31 cellular contexts compared by ENCODE assay signal in the genomic region with DNA sequence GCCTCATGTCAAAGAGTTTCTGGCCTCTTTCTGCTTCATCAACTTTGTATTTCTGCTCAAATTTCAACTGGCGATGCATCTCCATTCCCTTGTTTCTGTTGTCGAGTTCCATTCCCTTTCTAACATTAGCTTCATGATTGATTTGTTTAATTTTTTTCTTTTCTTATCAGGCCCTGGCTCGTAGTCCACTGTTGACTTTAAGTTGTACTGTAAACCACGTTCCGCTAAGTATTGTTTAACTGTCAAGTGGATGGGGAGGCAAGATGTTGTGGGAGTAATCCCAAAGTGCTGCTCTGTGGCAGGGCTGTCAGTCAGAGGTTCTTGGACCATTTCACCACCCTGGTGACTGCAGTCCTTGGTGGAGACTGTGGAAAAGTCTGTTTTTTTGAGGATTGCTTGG.
DNase-seq lines count a peak whose midpoint lies in the region; TF ChIP-seq lines count a peak whose summit lies in the region.
"Had no signal": no experiment of that assay in that cellular context is flagged by ENCODE, and none has a peak within 500 bp of the region (broad histone marks: within the 10 kb centered on the region; RNA-seq: fewer than 3 reads in every experiment).

No MANE protein-coding gene starts in this region.

- H3K27me3 Mint-ChIP-seq in brain: peaks cover 9% of the 10 kb centered on the region
- no peaks in the 10 kb centered on the region for H3K27me3 Mint-ChIP-seq in osteocyte (ENCODE audit: unreplicated experiment)
- H3K27me3 Mint-ChIP-seq: activated B cell treated with CpG ODN at 0.5 μM for 24 hours; central memory CD8-positive, alpha-beta T cell had no signal

- H3K4me1 Mint-ChIP-seq in brain: peaks cover 53% of the 10 kb centered on the region
- H3K4me1 Mint-ChIP-seq in osteocyte (ENCODE audit: unreplicated experiment): peaks cover 28% of the 10 kb centered on the region
- H3K4me1 Mint-ChIP-seq: activated B cell treated with CpG ODN at 0.5 μM for 24 hours; activated T-helper 17 cell treated with anti-CD3 and anti-CD28 coated beads, Interleukin-2, amount 50 U/mL, for 72 hours; central memory CD8-positive, alpha-beta T cell; immature natural killer cell; naive thymus-derived CD8-positive, alpha-beta T cell; stimulated activated naive CD8-positive, alpha-beta T cell treated with anti-CD3 and anti-CD28 coated beads, Interleukin-15, amount 100 ng/mL, for 72 hours had no signal

- no peaks in the 10 kb centered on the region for H3K36me3 Mint-ChIP-seq in brain
- no peaks in the 10 kb centered on the region for H3K36me3 Mint-ChIP-seq in osteocyte (ENCODE audit: unreplicated experiment)
- H3K36me3 Mint-ChIP-seq: activated CD4-positive, alpha-beta memory T cell treated with anti-CD3 and anti-CD28 coated beads for 36 hours; activated naive CD8-positive, alpha-beta T cell; CD8-positive, alpha-beta T cell; immature natural killer cell; mesothelial cell of epicardium; naive thymus-derived CD8-positive, alpha-beta T cell had no signal

- TF ChIP-seq CTCF in brain (conservative IDR thresholded peaks at IDR 0.05) (no peak), osteocyte (IDR thresholded peaks at IDR 0.05) (no peak)

- H3K9me3 ChIP-seq in mesodermal cell (ENCODE audit: control insufficient read depth, low read length): peaks cover 7% of the 10 kb centered on the region
- H3K9me3 ChIP-seq in HAP-1: no peaks in the 10 kb centered on the region
- H3K9me3 ChIP-seq: left ventricle myocardium inferior, thyroid gland had no signal

- H3K27me3 ChIP-seq in HAP-1 (ENCODE audit: low read depth): peaks cover 26% of the 10 kb centered on the region
- H3K27me3 ChIP-seq: foreskin keratinocyte, thyroid gland had no signal

- H3K36me3 ChIP-seq in mesodermal cell (ENCODE audit: control insufficient read depth, insufficient read depth, low read length) (no peaks in the 10 kb centered on the region), HAP-1 (replicated peaks) (no peaks in the 10 kb centered on the region)
- H3K36me3 ChIP-seq: left ventricle myocardium inferior, thyroid gland had no signal

- in situ Hi-C loops in Caki2 (cut with HindIII; ENCODE audit: low pct_unique_long_range_greater_than_20kb, low sequenced_read_pairs): no loop called here
- in situ Hi-C loops in HAP-1 (cut with MboI; ENCODE audit: low sequenced_read_pairs): no loop called here

- peak overlapping the region; percentile 77 for H3K27ac ChIP-seq in mesodermal cell (ENCODE audit: low read depth, low read length, severe bottlenecking)
- H3K27ac ChIP-seq: epithelial cell of prostate, foreskin keratinocyte, left ventricle myocardium inferior, thyroid gland had no signal

- peak overlapping the region in 4 of 5 experiments; percentile 48 to 90 (median 50) for H3K27ac Mint-ChIP-seq in brain
- no peak overlapping the region for H3K27ac Mint-ChIP-seq in osteocyte (ENCODE audit: unreplicated experiment)
- H3K27ac Mint-ChIP-seq: activated B cell treated with CpG ODN at 0.5 μM for 24 hours; activated CD4-positive, alpha-beta memory T cell treated with anti-CD3 and anti-CD28 coated beads for 36 hours; activated naive CD8-positive, alpha-beta T cell; activated T-helper 17 cell treated with anti-CD3 and anti-CD28 coated beads, Interleukin-2, amount 50 U/mL, for 72 hours; CD8-positive, alpha-beta T cell; GM23338; immature natural killer cell; mesothelial cell of epicardium; naive thymus-derived CD8-positive, alpha-beta T cell; stimulated activated naive CD8-positive, alpha-beta T cell treated with anti-CD3 and anti-CD28 coated beads, Interleukin-15, amount 100 ng/mL, for 72 hours had no signal

- DNase-seq in Caki2 (ENCODE audit: low read depth) (peak; percentile 23), HEK293T (ENCODE audit: extremely low spot score) (no peak), HAP-1 (ENCODE audit: low spot score in 2 of 2) (no peak), AG20443 (ENCODE audit: low spot score) (no peak), osteocyte (ENCODE audit: extremely low spot score, unreplicated experiment) (no peak)
- DNase-seq: activated B cell treated with CpG ODN at 0.5 μM for 24 hours; activated CD4-positive, alpha-beta memory T cell treated with anti-CD3 and anti-CD28 coated beads for 36 hours; activated CD8-positive, alpha-beta memory T cell treated with anti-CD3 and anti-CD28 coated beads, Interleukin-2, amount 50 U/mL, for 48 hours; aorta; CD8-positive, alpha-beta T cell; DND-41; foreskin keratinocyte; immature natural killer cell; left ventricle myocardium inferior; naive thymus-derived CD8-positive, alpha-beta T cell; NCI-H1694; NCI-H446; posterior cingulate gyrus; SHP77 treated with DMSO at 0.1 percent for 48 hours; stimulated activated CD4-positive, alpha-beta T cell treated with anti-CD3 and anti-CD28 coated beads, Interleukin-15, amount 100 ng/mL, for 24 hours; stimulated activated naive CD8-positive, alpha-beta T cell treated with anti-CD3 and anti-CD28 coated beads, Interleukin-15, amount 100 ng/mL, for 72 hours; T1000; thyroid gland had no signal

- no peak overlapping the region for H3K4me3 ChIP-seq in mesodermal cell (ENCODE audit: extremely low read depth, insufficient read depth, low read length, poor library complexity, severe bottlenecking)
- H3K4me3 ChIP-seq in HAP-1: no peak overlapping the region
- H3K4me3 ChIP-seq: GM23338, left ventricle myocardium inferior, thyroid gland had no signal

- H3K4me1 ChIP-seq in mesodermal cell (ENCODE audit: control insufficient read depth, insufficient read depth, low read length, poor library complexity, severe bottlenecking): peaks cover 9% of the 10 kb centered on the region
- H3K4me1 ChIP-seq in HAP-1: no peaks in the 10 kb centered on the region
- H3K4me1 ChIP-seq: left ventricle myocardium inferior, thyroid gland had no signal

- H3K9me3 Mint-ChIP-seq in brain (peaks cover 0 to 9% (median 7%) of the 10 kb centered on the region in 5 experiments), osteocyte (ENCODE audit: unreplicated experiment) (peaks cover 3% of the 10 kb centered on the region)
- H3K9me3 Mint-ChIP-seq: activated B cell treated with CpG ODN at 0.5 μM for 24 hours; activated CD4-positive, alpha-beta memory T cell treated with anti-CD3 and anti-CD28 coated beads for 36 hours; activated T-helper 17 cell treated with anti-CD3 and anti-CD28 coated beads, Interleukin-2, amount 50 U/mL, for 72 hours; CD8-positive, alpha-beta T cell; GM23338; immature natural killer cell; mesothelial cell of epicardium; stimulated activated naive CD8-positive, alpha-beta T cell treated with anti-CD3 and anti-CD28 coated beads, Interleukin-15, amount 100 ng/mL, for 72 hours had no signal

- H3K4me3 Mint-ChIP-seq in brain: peak overlapping the region; percentile 15 to 68 (median 31)
- H3K4me3 Mint-ChIP-seq in osteocyte (ENCODE audit: unreplicated experiment): no peak overlapping the region
- H3K4me3 Mint-ChIP-seq: activated B cell treated with CpG ODN at 0.5 μM for 24 hours; activated CD4-positive, alpha-beta memory T cell treated with anti-CD3 and anti-CD28 coated beads for 36 hours; activated naive CD8-positive, alpha-beta T cell; activated T-helper 17 cell treated with anti-CD3 and anti-CD28 coated beads, Interleukin-2, amount 50 U/mL, for 72 hours; CD8-positive, alpha-beta T cell; central memory CD8-positive, alpha-beta T cell; GM23338; immature natural killer cell; naive thymus-derived CD8-positive, alpha-beta T cell; stimulated activated naive CD8-positive, alpha-beta T cell treated with anti-CD3 and anti-CD28 coated beads, Interleukin-15, amount 100 ng/mL, for 72 hours had no signal

- POLR2A ChIA-PET in HEK293T (lab: Yijun Ruan, JAX): no interaction called here

- CTCF ChIA-PET in HEK293T (lab: Yijun Ruan, JAX): no interaction called here

- 97 to 100% methylated on average over 1 to 4 of the region's 5 CpGs for WGBS in mesodermal cell (ENCODE audit: insufficient coverage in 2 of 2), 2 experiments

TF ChIP-seq in HEK293T, 16 proteins besides CTCF, POLR2A, EP300 and RAD21:
- TF ChIP-seq, protein P1, sequence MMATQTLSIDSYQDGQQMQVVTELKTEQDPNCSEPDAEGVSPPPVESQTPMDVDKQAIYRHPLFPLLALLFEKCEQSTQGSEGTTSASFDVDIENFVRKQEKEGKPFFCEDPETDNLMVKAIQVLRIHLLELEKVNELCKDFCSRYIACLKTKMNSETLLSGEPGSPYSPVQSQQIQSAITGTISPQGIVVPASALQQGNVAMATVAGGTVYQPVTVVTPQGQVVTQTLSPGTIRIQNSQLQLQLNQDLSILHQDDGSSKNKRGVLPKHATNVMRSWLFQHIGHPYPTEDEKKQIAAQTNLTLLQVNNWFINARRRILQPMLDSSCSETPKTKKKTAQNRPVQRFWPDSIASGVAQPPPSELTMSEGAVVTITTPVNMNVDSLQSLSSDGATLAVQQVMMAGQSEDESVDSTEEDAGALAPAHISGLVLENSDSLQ (IDR thresholded peaks at IDR 0.05): peak; percentile 51; the same call in 1 of the 2 replicates
- no peak for TF ChIP-seq L3MBTL2 (conservative IDR thresholded peaks at IDR 0.05)
TF ChIP-seq in HEK293T: peak in this region for 1.
